ENCODE assay signal across 20 cellular contexts in genomic region chr16:61721561-61721960, GRCh38.
DNase-seq lines count a peak whose midpoint lies in the region; TF ChIP-seq lines count a peak whose summit lies in the region.
"Had no signal": no experiment of that assay in that cellular context is flagged by ENCODE, and none has a peak within 500 bp of the region (broad histone marks: within the 10 kb centered on the region; RNA-seq: fewer than 3 reads in every experiment).

No MANE protein-coding gene starts in this region.

- in situ Hi-C loops in brain microvascular endothelial cell (cut with HindIII; ENCODE audit: low pct_ligation_motif_present, low sequenced_read_pairs), result no loop called here

- TF ChIP-seq CTCF in brain microvascular endothelial cell (IDR thresholded peaks at IDR 0.05; ENCODE audit: low read depth, low read length, missing control alignments) (no peak), foreskin fibroblast (IDR thresholded peaks at IDR 0.05; ENCODE audit: low read depth, low read length) (no peak)

- no peaks in the 10 kb centered on the region for H3K27me3 ChIP-seq in brain microvascular endothelial cell (replicated peaks)
- H3K27me3 ChIP-seq: BE2C had no signal

- H3K36me3 ChIP-seq in brain microvascular endothelial cell (replicated peaks), result no peaks in the 10 kb centered on the region
- H3K36me3 ChIP-seq: BE2C had no signal

- intact Hi-C loops in cardiac septum (cut with DNase I), result no loop called here

- no peak overlapping the region for H3K27ac ChIP-seq in brain microvascular endothelial cell

- DNase-seq in LHCN-M2 (ENCODE audit: low read depth), result peak; percentile 47
- peak; percentile 6 for DNase-seq in brain microvascular endothelial cell
- DNase-seq in foreskin fibroblast, result peak; percentile 9 to 14
- DNase-seq in cardiac septum (ENCODE audit: low spot score), result no peak
- DNase-seq in amygdala (lab: John Stamatoyannopoulos, UW), result no peak
- no peak for DNase-seq in activated CD4-positive, alpha-beta T cell treated with anti-CD3 and anti-CD28 coated beads, Interleukin-2, amount 50 U/mL, for 1 hour
- DNase-seq in activated CD4-positive, alpha-beta T cell treated with anti-CD3 and anti-CD28 coated beads for 48 hours, result no peak
- DNase-seq: ACHN; BE2C; C1 segment of cervical spinal cord; CD4-positive, CD25-positive, alpha-beta regulatory T cell; CD8-positive, alpha-beta memory T cell; COR-L47; DMS 273 treated with DMSO at 0.1 percent for 48 hours; DMS53; DND-41; GDM1; H7; HFFc6 had no signal

- H3K4me3 ChIP-seq in brain microvascular endothelial cell (ENCODE audit: low read depth, low read length) (no peak overlapping the region), foreskin fibroblast (ENCODE audit: low read depth in 1 of 2, low read length in 2 of 2) (no peak overlapping the region)
- H3K4me3 ChIP-seq: GM23338 had no signal

Comparison
In these comparisons a context has a peak if more than half of its experiments do, and no peak if none do; other contexts are left out.
1. DNase-seq: peak in LHCN-M2 (single experiment), brain microvascular endothelial cell (single experiment) and foreskin fibroblast (2 of 2); none in cardiac septum (single experiment), amygdala (0 of 56), activated CD4-positive, alpha-beta T cell treated with anti-CD3 and anti-CD28 coated beads, Interleukin-2, amount 50 U/mL, for 1 hour (single experiment) and activated CD4-positive, alpha-beta T cell treated with anti-CD3 and anti-CD28 coated beads for 48 hours (single experiment).